ENCODE assay signal across 25 cellular contexts in genomic region chr4:89166971-89167475, GRCh38. TPM values are rescaled to one million over a fixed set of nuclear protein-coding genes. Genes with fewer than 3 reads are reported as not detected.
A peak's percentile ranks its signal among the peaks of the same experiment; 100 is the strongest.
DNase-seq lines count a peak whose midpoint lies in the region; ATAC-seq, FAIRE-seq and TF ChIP-seq lines count a peak whose summit lies in the region.
"Had no signal": no experiment of that assay in that cellular context is flagged by ENCODE, and none has a peak within 500 bp of the region (broad histone marks: within the 10 kb centered on the region; RNA-seq: fewer than 3 reads in every experiment).

No MANE protein-coding gene starts in this region.

- no peak for TF ChIP-seq POLR2A in endothelial cell of umbilical vein (IDR thresholded peaks at IDR 0.05; ENCODE audit: low read depth, low read length)

- no peaks in the 10 kb centered on the region for H3K9me1 ChIP-seq in endothelial cell of umbilical vein (replicated peaks; ENCODE audit: control insufficient read depth, extremely low read depth, insufficient read depth, low read length)

- H3K4me3 Mint-ChIP-seq in astrocyte (ENCODE audit: unreplicated experiment) (no peak overlapping the region), MCF 10A (ENCODE audit: unreplicated experiment) (no peak overlapping the region)
- H3K4me3 Mint-ChIP-seq in natural killer cell treated with Interleukin-12 subunit alpha and Interleukin-12 subunit beta and Interleukin-15 and Interleukin-18, amount 100 ng/mL, for 72 hours = no peak overlapping the region
- H3K4me3 Mint-ChIP-seq: CD4-positive, alpha-beta T cell; HFFc6 had no signal

- DNase-seq in HAP-1 (ENCODE audit: low spot score in 2 of 2) = peak; percentile 20 to 39
- peak; percentile 5 for DNase-seq in astrocyte (ENCODE audit: low read depth)
- peak; percentile 77 for DNase-seq in endothelial cell of umbilical vein (ENCODE audit: low read depth, low spot score)
- DNase-seq in kidney glomerular epithelial cell (lab: John Stamatoyannopoulos, UW) = peak; percentile 69
- no peak for DNase-seq in KG1 (lab: John Stamatoyannopoulos, UW)
- DNase-seq in MCF 10A (ENCODE audit: unreplicated experiment) = no peak
- DNase-seq in natural killer cell treated with Interleukin-12 subunit alpha and Interleukin-12 subunit beta and Interleukin-15 and Interleukin-18, amount 100 ng/mL, for 72 hours (ENCODE audit: low spot score) = no peak
- DNase-seq: AML-193; CD4-positive, alpha-beta T cell; DMS153; DMS79; GM23248; HFFc6; IMR-90 had no signal

- H3K36me3 Mint-ChIP-seq in astrocyte (ENCODE audit: low read depth, unreplicated experiment) (no peaks in the 10 kb centered on the region), MCF 10A (ENCODE audit: insufficient read depth, unreplicated experiment) (no peaks in the 10 kb centered on the region)
- no peaks in the 10 kb centered on the region for H3K36me3 Mint-ChIP-seq in natural killer cell treated with Interleukin-12 subunit alpha and Interleukin-12 subunit beta and Interleukin-15 and Interleukin-18, amount 100 ng/mL, for 72 hours

- H2AFZ ChIP-seq in astrocyte (ENCODE audit: low read depth, low read length) (no peak overlapping the region), endothelial cell of umbilical vein (ENCODE audit: low read depth, low read length) (no peak overlapping the region)
- H2AFZ ChIP-seq: GM23248 had no signal

- TF ChIP-seq CTCF in astrocyte (IDR thresholded peaks at IDR 0.05; ENCODE audit: insufficient read depth, low read depth, low read length) (no peak), endothelial cell of umbilical vein (IDR thresholded peaks at IDR 0.05; ENCODE audit: extremely low read depth in 1 of 2, insufficient read depth in 1 of 2, low read depth in 1 of 2, low read length in 2 of 2) (no peak), MCF 10A (IDR thresholded peaks at IDR 0.05; ENCODE audit: unreplicated experiment) (no peak)

- intact Hi-C loops in endothelial cell of umbilical vein (cut with micrococcal nuclease) = no loop called here
- intact Hi-C loops in MCF 10A (cut with micrococcal nuclease) = no loop called here

- H3K9me3 Mint-ChIP-seq in astrocyte (ENCODE audit: unreplicated experiment) (no peaks in the 10 kb centered on the region), MCF 10A (ENCODE audit: unreplicated experiment) (no peaks in the 10 kb centered on the region)
- H3K9me3 Mint-ChIP-seq in natural killer cell treated with Interleukin-12 subunit alpha and Interleukin-12 subunit beta and Interleukin-15 and Interleukin-18, amount 100 ng/mL, for 72 hours = no peaks in the 10 kb centered on the region
- H3K9me3 Mint-ChIP-seq: CD4-positive, alpha-beta T cell; HFFc6 had no signal

- H3K4me2 ChIP-seq in astrocyte (ENCODE audit: low read length) = no peak overlapping the region
- no peak overlapping the region for H3K4me2 ChIP-seq in endothelial cell of umbilical vein (ENCODE audit: insufficient read depth, low read length)
- H3K4me2 ChIP-seq: A549 had no signal

- FAIRE-seq in astrocyte (lab: Jason Lieb, UNC) = no peak
- peak; percentile 49 for FAIRE-seq in endothelial cell of umbilical vein (lab: Jason Lieb, UNC)
- FAIRE-seq: A549, GM19239, H54, HTR-8/SVneo, K562 had no signal

- H3K27me3 Mint-ChIP-seq in astrocyte (ENCODE audit: low read depth, unreplicated experiment) = no peaks in the 10 kb centered on the region
- H3K27me3 Mint-ChIP-seq in MCF 10A (ENCODE audit: insufficient read depth, unreplicated experiment) = no peaks in the 10 kb centered on the region
- peaks cover 0 to 9% of the 10 kb centered on the region in 2 donors for H3K27me3 Mint-ChIP-seq in natural killer cell treated with Interleukin-12 subunit alpha and Interleukin-12 subunit beta and Interleukin-15 and Interleukin-18, amount 100 ng/mL, for 72 hours

- BruUV-seq in endothelial cell of umbilical vein (replicated peaks; lab: Mats Ljungman, UMichigan) (no TSS peak), MCF 10A (replicated peaks; lab: Mats Ljungman, UMichigan) (no TSS peak)

- H3K9me3 ChIP-seq in HAP-1 (no peaks in the 10 kb centered on the region), astrocyte (ENCODE audit: insufficient read depth, low read depth, low read length) (no peaks in the 10 kb centered on the region), endothelial cell of umbilical vein (replicated peaks; ENCODE audit: control insufficient read depth, insufficient read depth, low read length) (no peaks in the 10 kb centered on the region)
- H3K9me3 ChIP-seq: A549 had no signal

- no peaks in the 10 kb centered on the region for H3K27me3 ChIP-seq in HAP-1 (ENCODE audit: low read depth)
- H3K27me3 ChIP-seq in astrocyte (ENCODE audit: insufficient read depth, low read length) = no peaks in the 10 kb centered on the region
- no peaks in the 10 kb centered on the region for H3K27me3 ChIP-seq in endothelial cell of umbilical vein (ENCODE audit: control insufficient read depth in 2 of 2, insufficient read depth in 2 of 2, low read length in 2 of 2)

- H3K4me3 ChIP-seq in HAP-1 (no peak overlapping the region), astrocyte (ENCODE audit: insufficient read depth, low read depth, low read length) (no peak overlapping the region), endothelial cell of umbilical vein (replicated peaks in 1 of 3; ENCODE audit: insufficient read depth in 1 of 3, low read depth in 1 of 3, low read length in 3 of 3) (no peak overlapping the region)
- H3K4me3 ChIP-seq: A549, GM12878, GM23248, K562 had no signal

- no peak overlapping the region for H3K9ac ChIP-seq in astrocyte (ENCODE audit: low read length)
- no peak overlapping the region for H3K9ac ChIP-seq in endothelial cell of umbilical vein (replicated peaks; ENCODE audit: extremely low read depth, insufficient read depth, low read length)
- H3K9ac ChIP-seq: GM23248 had no signal

- H3K27ac ChIP-seq in astrocyte (ENCODE audit: low read depth, low read length) (no peak overlapping the region), endothelial cell of umbilical vein (ENCODE audit: insufficient read depth, low read depth, low read length) (no peak overlapping the region)
- H3K27ac ChIP-seq: 22Rv1, A549, C4-2B, GM23248, HL-60 had no signal

- H3K4me1 Mint-ChIP-seq in astrocyte (ENCODE audit: low read depth, unreplicated experiment) (peaks cover 3% of the 10 kb centered on the region), MCF 10A (ENCODE audit: insufficient read depth, unreplicated experiment) (no peaks in the 10 kb centered on the region)
- H3K4me1 Mint-ChIP-seq in natural killer cell treated with Interleukin-12 subunit alpha and Interleukin-12 subunit beta and Interleukin-15 and Interleukin-18, amount 100 ng/mL, for 72 hours (ENCODE audit: low read depth in 2 of 2) = no peaks in the 10 kb centered on the region

- CTCF ChIA-PET in endothelial cell of umbilical vein (lab: Charles Lee) (interaction anchor here (1.2 kb wide), 1 partner anchor 11 kb away, joined by 3 read pairs; no protein-coding TSS in a partner anchor), MCF 10A (lab: Yijun Ruan, JAX) (interaction anchor here (4.6 kb wide), 1 partner anchor 268 kb away, joined by 44 read pairs; no protein-coding TSS in a partner anchor)

- H3K36me3 ChIP-seq in HAP-1 (replicated peaks) (no peaks in the 10 kb centered on the region), astrocyte (ENCODE audit: insufficient read depth, low read length) (no peaks in the 10 kb centered on the region), endothelial cell of umbilical vein (ENCODE audit: control insufficient read depth in 2 of 2, extremely low read depth in 1 of 2, insufficient read depth in 2 of 2, low read length in 2 of 2) (no peaks in the 10 kb centered on the region)

- H3K79me2 ChIP-seq in astrocyte (ENCODE audit: insufficient read depth, low read length) (no peaks in the 10 kb centered on the region), endothelial cell of umbilical vein (ENCODE audit: control insufficient read depth, insufficient read depth, low read length) (no peaks in the 10 kb centered on the region)

- in situ Hi-C loops in HAP-1 (cut with MboI; ENCODE audit: low sequenced_read_pairs) = loop anchor here (25.0 kb wide), 1 partner anchor 270 kb away; no protein-coding TSS in a partner anchor

- H3K27ac Mint-ChIP-seq in astrocyte (ENCODE audit: unreplicated experiment) = no peak overlapping the region
- H3K27ac Mint-ChIP-seq in MCF 10A (ENCODE audit: low read depth, unreplicated experiment) = no peak overlapping the region
- H3K27ac Mint-ChIP-seq in natural killer cell treated with Interleukin-12 subunit alpha and Interleukin-12 subunit beta and Interleukin-15 and Interleukin-18, amount 100 ng/mL, for 72 hours = no peak overlapping the region
- H3K27ac Mint-ChIP-seq: CD4-positive, alpha-beta T cell; HFFc6 had no signal

- no peak for ATAC-seq in natural killer cell treated with Interleukin-12 subunit alpha and Interleukin-12 subunit beta and Interleukin-15 and Interleukin-18, amount 100 ng/mL, for 72 hours
- no peak for ATAC-seq in HG03175 (IDR thresholded peaks at IDR 0.05; ENCODE audit: unreplicated experiment)
- ATAC-seq: A549, GM12878, HCT116, K562 had no signal

- POLR2A ChIA-PET in endothelial cell of umbilical vein (lab: Charles Lee) (no interaction called here), MCF 10A (lab: Yijun Ruan, JAX) (no interaction called here)

- no peaks in the 10 kb centered on the region for H4K20me1 ChIP-seq in astrocyte (ENCODE audit: insufficient read depth, low read length)
- no peaks in the 10 kb centered on the region for H4K20me1 ChIP-seq in endothelial cell of umbilical vein (replicated peaks; ENCODE audit: control insufficient read depth, extremely low read depth, insufficient read depth, low read length)

- dilution Hi-C loops in endothelial cell of umbilical vein (cut with MboI; ENCODE audit: extremely low pct_ligation_motif_present, low sequenced_read_pairs) = no loop called here

- H3K4me1 ChIP-seq in HAP-1 (peaks cover 7% of the 10 kb centered on the region), astrocyte (ENCODE audit: insufficient read depth, low read length) (no peaks in the 10 kb centered on the region), endothelial cell of umbilical vein (ENCODE audit: control insufficient read depth, extremely low read depth, insufficient read depth, low read length) (no peaks in the 10 kb centered on the region)

TF ChIP-seq in endothelial cell of umbilical vein, 7 proteins besides CTCF, POLR2A, EP300 and RAD21 (continues in another document):
- no peak for TF ChIP-seq EZH2 (IDR thresholded peaks at IDR 0.05; ENCODE audit: borderline replicate concordance, low read depth, low read length, severe bottlenecking)

RNA-seq across cellular contexts. Expression of gene TIGD2, which starts 55.7 kb away (rescaled TPM):
- total RNA-seq in astrocyte (5.1 and 5.3 TPM in 2 replicates), endothelial cell of umbilical vein (4.2 and 5.0 TPM in 2 replicates), MCF 10A (2022) (15.1 and 15.5 TPM in 2 replicates)
- polyA plus RNA-seq in endothelial cell of umbilical vein = 1.0 and 1.1 TPM in 2 replicates
- polyA plus RNA-seq in endothelial cell of umbilical vein (2011; cell fraction: cytosol; rRNA removed) = 1.3 and 1.7 TPM in 2 replicates
- 1.5 and 1.8 TPM in 2 replicates for polyA plus RNA-seq in endothelial cell of umbilical vein (2011; cell fraction: nucleus; rRNA removed)
- 1.4 and 2.7 TPM in 2 replicates for polyA plus RNA-seq in endothelial cell of umbilical vein (2012)
- polyA minus RNA-seq in endothelial cell of umbilical vein = 1.8 and 2.1 TPM in 2 replicates
- 4.2 TPM for polyA minus RNA-seq in endothelial cell of umbilical vein (2011; cell fraction: cytosol; rRNA and poly(A)+ RNA removed)
- polyA minus RNA-seq in endothelial cell of umbilical vein (2011; cell fraction: nucleus; rRNA and poly(A)+ RNA removed) = 2.8 and 2.9 TPM in 2 replicates
- 1 to 10 TPM; 4.9 to 5.7 TPM for total RNA-seq in natural killer cell treated with Interleukin-12 subunit alpha and Interleukin-12 subunit beta and Interleukin-15 and Interleukin-18, amount 100 ng/mL, for 72 hours

Comparison
In these comparisons a context has a peak if more than half of its experiments do, and no peak if none do; other contexts are left out.
1. DNase-seq: peak in HAP-1 (2 of 2), astrocyte (single experiment), endothelial cell of umbilical vein (single experiment) and kidney glomerular epithelial cell (single experiment); none in KG1 (single experiment), MCF 10A (single experiment) and natural killer cell treated with Interleukin-12 subunit alpha and Interleukin-12 subunit beta and Interleukin-15 and Interleukin-18, amount 100 ng/mL, for 72 hours (single experiment).